ENCODE assay signal across 28 cellular contexts in genomic region chr5:10228288-10228687, GRCh38.
"Had no signal": no experiment of that assay in that cellular context is flagged by ENCODE, and none has a peak within 500 bp of the region (broad histone marks: within the 10 kb centered on the region; RNA-seq: fewer than 3 reads in every experiment).

No MANE protein-coding gene starts in this region.

- H3K27me3 ChIP-seq: ascending aorta had no signal

- H3K27ac ChIP-seq: ascending aorta, WERI-Rb-1 had no signal

- H3K27me3 Mint-ChIP-seq: activated B cell treated with CpG ODN at 0.5 μM for 24 hours; activated CD8-positive, alpha-beta T cell treated with anti-CD3 and anti-CD28 coated beads for 36 hours; activated naive CD8-positive, alpha-beta T cell; activated naive CD8-positive, alpha-beta T cell treated with anti-CD3 and anti-CD28 coated beads, Interleukin-2, amount 50 U/mL, for 24 hours; activated T-helper 17 cell treated with anti-CD3 and anti-CD28 coated beads, Interleukin-2, amount 50 U/mL, for 72 hours; T-helper 17 cell had no signal

- H3K4me3 Mint-ChIP-seq: activated B cell treated with CpG ODN at 0.5 μM for 24 hours; activated CD8-positive, alpha-beta T cell treated with anti-CD3 and anti-CD28 coated beads for 36 hours; activated naive CD8-positive, alpha-beta T cell; activated naive CD8-positive, alpha-beta T cell treated with anti-CD3 and anti-CD28 coated beads, Interleukin-2, amount 50 U/mL, for 24 hours; activated T-cell treated with anti-CD3 and anti-CD28 coated beads, Interleukin-2, amount 50 U/mL, for 4 hours; activated T-helper 17 cell treated with anti-CD3 and anti-CD28 coated beads, Interleukin-2, amount 50 U/mL, for 72 hours; T-helper 17 cell; T-helper 2 cell treated with Interferon-gamma antibody and Interleukin-4, amounts not matched to agents 5 μg/mL and 100 μg/mL, for 36 hours had no signal

- H3K36me3 ChIP-seq: ascending aorta had no signal

- H3K4me1 Mint-ChIP-seq: activated B cell treated with CpG ODN at 0.5 μM for 24 hours; activated naive CD8-positive, alpha-beta T cell treated with anti-CD3 and anti-CD28 coated beads, Interleukin-2, amount 50 U/mL, for 24 hours; T-helper 17 cell had no signal

- H3K9me3 Mint-ChIP-seq: activated naive CD8-positive, alpha-beta T cell treated with anti-CD3 and anti-CD28 coated beads, Interleukin-2, amount 50 U/mL, for 24 hours; T-helper 2 cell treated with Interferon-gamma antibody and Interleukin-4, amounts not matched to agents 5 μg/mL and 100 μg/mL, for 36 hours had no signal

- FAIRE-seq: colon, endometrium, frontal cortex had no signal

- H3K27ac Mint-ChIP-seq: activated B cell treated with CpG ODN at 0.5 μM for 24 hours; activated CD8-positive, alpha-beta T cell treated with anti-CD3 and anti-CD28 coated beads for 36 hours; activated naive CD8-positive, alpha-beta T cell; activated naive CD8-positive, alpha-beta T cell treated with anti-CD3 and anti-CD28 coated beads, Interleukin-2, amount 50 U/mL, for 24 hours; activated T-helper 17 cell treated with anti-CD3 and anti-CD28 coated beads, Interleukin-2, amount 50 U/mL, for 72 hours; T-helper 17 cell; T-helper 2 cell treated with Interferon-gamma antibody and Interleukin-4, amounts not matched to agents 5 μg/mL and 100 μg/mL, for 36 hours had no signal

- H3K9me3 ChIP-seq: ascending aorta had no signal

- DNase-seq: activated B cell treated with CpG ODN at 0.5 μM for 24 hours; activated CD4-positive, alpha-beta T cell treated with anti-CD3 and anti-CD28 coated beads for 48 hours; activated CD4-positive, alpha-beta T cell treated with anti-CD3 and anti-CD28 coated beads, Interleukin-2, amount 50 U/mL, for 1 hour; activated CD4-positive, alpha-beta T cell treated with anti-CD3 and anti-CD28 coated beads, Interleukin-2, amount 50 U/mL, for 48 hours; activated CD8-positive, alpha-beta memory T cell treated with anti-CD3 and anti-CD28 coated beads for 24 hours; activated CD8-positive, alpha-beta T cell treated with anti-CD3 and anti-CD28 coated beads for 36 hours; activated effector memory CD4-positive, alpha-beta T cell treated with Interleukin-2 at 50 U/mL for 16 hours; activated gamma-delta T cell treated with Interleukin-2 at 50 U/mL for 16 hours; activated naive CD4-positive, alpha-beta T cell treated with anti-CD3 and anti-CD28 coated beads, Interleukin-2, amount 50 U/mL, for 16 hours; activated naive CD4-positive, alpha-beta T cell treated with Interleukin-2 at 50 U/mL for 16 hours; activated naive CD8-positive, alpha-beta T cell treated with anti-CD3 and anti-CD28 coated beads, Interleukin-2, amount 50 U/mL, for 24 hours; activated T-cell treated with anti-CD3 and anti-CD28 coated beads, Interleukin-2, amount 50 U/mL, for 4 hours; caudate nucleus; cortex of kidney; dermis blood vessel endothelial cell; effector CD4-positive, alpha-beta T cell; foreskin fibroblast; T-helper 1 cell; T-helper 17 cell; T1000; WERI-Rb-1 had no signal

- H3K4me1 ChIP-seq: ascending aorta had no signal

- H3K4me3 ChIP-seq: ascending aorta had no signal
